Comparison of ENCODE assay signal across 1 cellular context in the genomic region with DNA sequence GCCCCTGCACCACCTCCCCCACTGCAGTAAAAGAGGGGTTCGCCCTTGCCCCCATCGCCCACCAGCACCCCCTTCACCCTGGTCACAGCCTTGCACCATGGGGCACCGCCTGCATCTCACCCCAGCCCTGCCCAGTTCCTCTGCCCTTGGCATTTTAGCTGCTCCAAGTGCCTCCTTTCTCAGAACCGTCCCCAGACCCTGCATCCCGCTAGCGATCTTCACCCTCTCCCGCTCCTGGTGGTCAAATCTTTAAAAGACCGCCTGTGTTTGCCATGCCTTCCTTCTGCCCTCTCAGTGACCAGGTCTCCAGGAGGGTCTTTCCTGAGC.
TF ChIP-seq lines count a peak whose summit lies in the region.

No MANE protein-coding gene starts in this region.

TF ChIP-seq in HCT116, 20 proteins besides CTCF, POLR2A, EP300 and RAD21:
- TF ChIP-seq EGR1 (IDR thresholded peaks at IDR 0.05; ENCODE audit: low read depth) (no peak), EZH2phosphoT487 (IDR thresholded peaks at IDR 0.05; ENCODE audit: borderline replicate concordance) (no peak), FOSL1 (IDR thresholded peaks at IDR 0.05; ENCODE audit: low read depth) (no peak), ZFX (IDR thresholded peaks at IDR 0.05) (no peak), CEBPB (IDR thresholded peaks at IDR 0.05; ENCODE audit: low read depth) (no peak), SP1 (IDR thresholded peaks at IDR 0.05; ENCODE audit: low read depth) (no peak), EZH2 (IDR thresholded peaks at IDR 0.05) (no peak), POLR2AphosphoS5 (IDR thresholded peaks at IDR 0.05; ENCODE audit: low read depth, low read length) (no peak), YY1 (IDR thresholded peaks at IDR 0.05; ENCODE audit: extremely low read depth, insufficient replicate concordance, low read depth, low read length) (no peak)
- TF ChIP-seq, protein P1, sequence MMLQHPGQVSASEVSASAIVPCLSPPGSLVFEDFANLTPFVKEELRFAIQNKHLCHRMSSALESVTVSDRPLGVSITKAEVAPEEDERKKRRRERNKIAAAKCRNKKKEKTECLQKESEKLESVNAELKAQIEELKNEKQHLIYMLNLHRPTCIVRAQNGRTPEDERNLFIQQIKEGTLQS (IDR thresholded peaks at IDR 0.05): no peak
- TF ChIP-seq, protein P2, sequence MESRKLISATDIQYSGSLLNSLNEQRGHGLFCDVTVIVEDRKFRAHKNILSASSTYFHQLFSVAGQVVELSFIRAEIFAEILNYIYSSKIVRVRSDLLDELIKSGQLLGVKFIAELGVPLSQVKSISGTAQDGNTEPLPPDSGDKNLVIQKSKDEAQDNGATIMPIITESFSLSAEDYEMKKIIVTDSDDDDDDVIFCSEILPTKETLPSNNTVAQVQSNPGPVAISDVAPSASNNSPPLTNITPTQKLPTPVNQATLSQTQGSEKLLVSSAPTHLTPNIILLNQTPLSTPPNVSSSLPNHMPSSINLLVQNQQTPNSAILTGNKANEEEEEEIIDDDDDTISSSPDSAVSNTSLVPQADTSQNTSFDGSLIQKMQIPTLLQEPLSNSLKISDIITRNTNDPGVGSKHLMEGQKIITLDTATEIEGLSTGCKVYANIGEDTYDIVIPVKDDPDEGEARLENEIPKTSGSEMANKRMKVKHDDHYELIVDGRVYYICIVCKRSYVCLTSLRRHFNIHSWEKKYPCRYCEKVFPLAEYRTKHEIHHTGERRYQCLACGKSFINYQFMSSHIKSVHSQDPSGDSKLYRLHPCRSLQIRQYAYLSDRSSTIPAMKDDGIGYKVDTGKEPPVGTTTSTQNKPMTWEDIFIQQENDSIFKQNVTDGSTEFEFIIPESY (IDR thresholded peaks at IDR 0.05; ENCODE audit: extremely low read depth, insufficient replicate concordance, low read length): no peak
- TF ChIP-seq, protein P3, sequence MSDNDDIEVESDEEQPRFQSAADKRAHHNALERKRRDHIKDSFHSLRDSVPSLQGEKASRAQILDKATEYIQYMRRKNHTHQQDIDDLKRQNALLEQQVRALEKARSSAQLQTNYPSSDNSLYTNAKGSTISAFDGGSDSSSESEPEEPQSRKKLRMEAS (IDR thresholded peaks at IDR 0.05): no peak
